ENCODE assay signal across 32 cellular contexts in genomic region chr1:18638818-18639193, GRCh38. TPM values are rescaled to one million over a fixed set of nuclear protein-coding genes. Genes with fewer than 3 reads are reported as not detected.
"Had no signal": no experiment of that assay in that cellular context is flagged by ENCODE, and none has a peak within 500 bp of the region (broad histone marks: within the 10 kb centered on the region; RNA-seq: fewer than 3 reads in every experiment).

No MANE protein-coding gene starts in this region.

- H3K27ac Mint-ChIP-seq: activated CD4-positive, alpha-beta memory T cell treated with anti-CD3 and anti-CD28 coated beads, Interleukin-2, amount 10 ng/mL, durations not matched to agents 7 days and 5 days; activated naive CD4-positive, alpha-beta T cell treated with anti-CD3 and anti-CD28 coated beads for 36 hours; activated naive CD4-positive, alpha-beta T cell treated with anti-CD3 and anti-CD28 coated beads, Interleukin-2, amount 50 U/mL, for 24 hours; activated naive CD8-positive, alpha-beta T cell treated with anti-CD3 and anti-CD28 coated beads for 36 hours; activated naive CD8-positive, alpha-beta T cell treated with anti-CD3 and anti-CD28 coated beads, Interleukin-2, amount 50 U/mL, for 24 hours; activated T-cell treated with anti-CD3 and anti-CD28 coated beads, Interleukin-2, amount 50 U/mL, for 24 hours; activated T-helper 17 cell treated with anti-CD3 and anti-CD28 coated beads, Interleukin-2, amount 50 U/mL, for 72 hours; dendritic cell treated with granulocyte-macrophage colony-stimulating factor and Interleukin-4, amounts not matched to agents 40 ng/mL and 50 ng/mL, for 4 days; effector memory CD8-positive, alpha-beta T cell had no signal

- H3K4me1 Mint-ChIP-seq: activated CD4-positive, alpha-beta T cell treated with anti-CD3 and anti-CD28 coated beads, Interleukin-2, amount 10 ng/mL, durations not matched to agents 7 days and 5 days had no signal

- DNase-seq: activated CD4-positive, alpha-beta memory T cell treated with anti-CD3 and anti-CD28 coated beads, Interleukin-2, amount 10 ng/mL, durations not matched to agents 7 days and 5 days; activated CD4-positive, alpha-beta T cell treated with anti-CD3 and anti-CD28 coated beads for 1 hour; activated CD4-positive, alpha-beta T cell treated with anti-CD3 and anti-CD28 coated beads for 4 hours; activated CD4-positive, alpha-beta T cell treated with anti-CD3 and anti-CD28 coated beads, Interleukin-2, amount 10 ng/mL, durations not matched to agents 7 days and 5 days; activated CD4-positive, alpha-beta T cell treated with anti-CD3 and anti-CD28 coated beads, Interleukin-2, amount 50 U/mL, for 4 hours; activated CD8-positive, alpha-beta memory T cell treated with anti-CD3 and anti-CD28 coated beads, Interleukin-2, amount 50 U/mL, for 48 hours; activated effector memory CD4-positive, alpha-beta T cell treated with anti-CD3 and anti-CD28 coated beads, Interleukin-2, amount 50 U/mL, for 16 hours; activated naive CD4-positive, alpha-beta T cell treated with anti-CD3 and anti-CD28 coated beads for 36 hours; activated naive CD8-positive, alpha-beta T cell treated with anti-CD3 and anti-CD28 coated beads for 36 hours; activated naive CD8-positive, alpha-beta T cell treated with anti-CD3 and anti-CD28 coated beads, Interleukin-2, amount 50 U/mL, for 24 hours; activated T-cell treated with anti-CD3 and anti-CD28 coated beads for 4 hours; activated T-cell treated with anti-CD3 and anti-CD28 coated beads, Interleukin-2, amount 50 U/mL, for 24 hours; adrenal gland; brain microvascular endothelial cell; dorsolateral prefrontal cortex; effector memory CD8-positive, alpha-beta T cell; erythroblast; foreskin keratinocyte; gastrocnemius medialis; heart right ventricle; T-helper 2 cell had no signal

- H3K36me3 Mint-ChIP-seq: activated naive CD4-positive, alpha-beta T cell treated with anti-CD3 and anti-CD28 coated beads, Interleukin-2, amount 50 U/mL, for 24 hours; activated naive CD8-positive, alpha-beta T cell treated with anti-CD3 and anti-CD28 coated beads for 36 hours had no signal

- H3K36me3 ChIP-seq: adrenal gland, ascending aorta, brain microvascular endothelial cell, esophagus muscularis mucosa, gastrocnemius medialis, heart right ventricle had no signal

- H3K4me3 ChIP-seq: adrenal gland, ascending aorta, coronary artery, dorsolateral prefrontal cortex, esophagus muscularis mucosa, gastrocnemius medialis, heart right ventricle, hepatocyte had no signal

- H3K4me3 Mint-ChIP-seq: activated CD4-positive, alpha-beta memory T cell treated with anti-CD3 and anti-CD28 coated beads, Interleukin-2, amount 10 ng/mL, durations not matched to agents 7 days and 5 days; activated CD4-positive, alpha-beta T cell treated with anti-CD3 and anti-CD28 coated beads, Interleukin-2, amount 10 ng/mL, durations not matched to agents 7 days and 5 days; activated naive CD4-positive, alpha-beta T cell treated with anti-CD3 and anti-CD28 coated beads for 36 hours; activated naive CD4-positive, alpha-beta T cell treated with anti-CD3 and anti-CD28 coated beads, Interleukin-2, amount 50 U/mL, for 24 hours; activated naive CD8-positive, alpha-beta T cell treated with anti-CD3 and anti-CD28 coated beads for 36 hours; activated naive CD8-positive, alpha-beta T cell treated with anti-CD3 and anti-CD28 coated beads, Interleukin-2, amount 50 U/mL, for 24 hours; activated T-cell treated with anti-CD3 and anti-CD28 coated beads, Interleukin-2, amount 50 U/mL, for 24 hours; activated T-helper 17 cell treated with anti-CD3 and anti-CD28 coated beads, Interleukin-2, amount 50 U/mL, for 72 hours; central memory CD8-positive, alpha-beta T cell; dendritic cell treated with granulocyte-macrophage colony-stimulating factor and Interleukin-4, amounts not matched to agents 40 ng/mL and 50 ng/mL, for 4 days; effector memory CD8-positive, alpha-beta T cell had no signal

- H3K9me3 Mint-ChIP-seq: activated CD4-positive, alpha-beta memory T cell treated with anti-CD3 and anti-CD28 coated beads, Interleukin-2, amount 10 ng/mL, durations not matched to agents 7 days and 5 days; activated CD4-positive, alpha-beta T cell treated with anti-CD3 and anti-CD28 coated beads, Interleukin-2, amount 10 ng/mL, durations not matched to agents 7 days and 5 days; activated naive CD4-positive, alpha-beta T cell treated with anti-CD3 and anti-CD28 coated beads for 36 hours; activated naive CD4-positive, alpha-beta T cell treated with anti-CD3 and anti-CD28 coated beads, Interleukin-2, amount 50 U/mL, for 24 hours; activated naive CD8-positive, alpha-beta T cell treated with anti-CD3 and anti-CD28 coated beads for 36 hours; activated naive CD8-positive, alpha-beta T cell treated with anti-CD3 and anti-CD28 coated beads, Interleukin-2, amount 50 U/mL, for 24 hours; activated T-cell treated with anti-CD3 and anti-CD28 coated beads, Interleukin-2, amount 50 U/mL, for 24 hours; activated T-helper 17 cell treated with anti-CD3 and anti-CD28 coated beads, Interleukin-2, amount 50 U/mL, for 72 hours; central memory CD8-positive, alpha-beta T cell; dendritic cell treated with granulocyte-macrophage colony-stimulating factor and Interleukin-4, amounts not matched to agents 40 ng/mL and 50 ng/mL, for 4 days; effector memory CD8-positive, alpha-beta T cell had no signal

RNA-seq across cellular contexts. Expression of gene PAX7, which starts 8.2 kb away (rescaled TPM):
- total RNA-seq: activated CD4-positive, alpha-beta memory T cell treated with anti-CD3 and anti-CD28 coated beads, Interleukin-2, amount 10 ng/mL, durations not matched to agents 7 days and 5 days; activated CD4-positive, alpha-beta T cell treated with anti-CD3 and anti-CD28 coated beads, Interleukin-2, amount 10 ng/mL, durations not matched to agents 7 days and 5 days; activated naive CD4-positive, alpha-beta T cell treated with anti-CD3 and anti-CD28 coated beads for 36 hours; activated naive CD8-positive, alpha-beta T cell treated with anti-CD3 and anti-CD28 coated beads for 36 hours; activated T-helper 17 cell treated with anti-CD3 and anti-CD28 coated beads, Interleukin-2, amount 50 U/mL, for 72 hours; adrenal gland; ascending aorta; bronchial epithelial cell; cardiac septum; esophagus muscularis mucosa; foreskin keratinocyte; heart right ventricle; hepatocyte; T-helper 1 cell treated with Interleukin-12 subunit alpha and Interleukin-12 subunit beta and Interleukin-4 antibody, amounts not matched to agents 30 ng/mL and 1 ng/mL, for 36 hours had no signal
- polyA plus RNA-seq: adrenal gland, foreskin keratinocyte, heart right ventricle, hepatocyte had no signal
